ENCODE assay signal across 9 cellular contexts in the genomic region with DNA sequence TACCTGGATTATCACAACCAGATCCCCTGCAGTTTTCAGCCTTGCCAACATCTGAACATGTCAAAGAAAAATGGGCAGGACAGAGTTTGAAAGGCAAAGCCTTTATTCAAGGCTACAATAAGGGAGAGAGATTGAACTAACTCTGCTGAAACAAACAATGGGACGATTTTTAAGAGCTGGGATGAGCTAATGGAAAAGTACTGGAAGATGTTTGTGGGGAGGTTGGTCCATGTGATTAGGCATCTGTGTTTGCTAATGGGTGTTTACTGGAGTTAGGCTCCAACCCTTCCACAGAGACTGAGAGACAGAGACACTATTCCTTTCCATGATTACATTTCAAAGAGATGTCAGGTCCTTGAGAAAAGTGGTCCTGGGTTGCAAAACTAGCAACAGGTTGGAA.
"Had no signal": no experiment of that assay in that cellular context is flagged by ENCODE, and none has a peak within 500 bp of the region (broad histone marks: within the 10 kb centered on the region; RNA-seq: fewer than 3 reads in every experiment).

No MANE protein-coding gene starts in this region.

- H3K27ac ChIP-seq: cardiac muscle cell, SK-N-MC, tibial nerve had no signal

- H3K36me3 ChIP-seq: cardiac muscle cell, tibial nerve had no signal

- H3K4me3 ChIP-seq: cardiac muscle cell, SK-N-MC, tibial nerve had no signal

- H3K27me3 ChIP-seq: cardiac muscle cell, tibial nerve had no signal

- DNase-seq: activated CD4-positive, alpha-beta T cell treated with anti-CD3 and anti-CD28 coated beads, Interleukin-2, amount 50 U/mL, for 48 hours; glutamatergic neuron; kidney; nephron progenitor cell; occipital lobe; stimulated activated naive CD4-positive, alpha-beta T cell had no signal
